8 cellular contexts compared by ENCODE assay signal in genomic region chr21:37365657-37366487, GRCh38. TPM values are rescaled to one million over a fixed set of nuclear protein-coding genes. Genes with fewer than 3 reads are reported as not detected.
DNase-seq lines count a peak whose midpoint lies in the region; ATAC-seq and TF ChIP-seq lines count a peak whose summit lies in the region.

No MANE protein-coding gene starts in this region.

- WGBS in gastroesophageal sphincter (ENCODE audit: low coverage in 1 of 2), 2 donors, result 0 to 1% methylated on average over 6 to 11 of the region's 102 CpGs
- 1 to 2% methylated on average over 8 to 14 of the region's 102 CpGs for WGBS in upper lobe of left lung, 2 donors

- TF ChIP-seq CTCF in gastroesophageal sphincter (IDR thresholded peaks at IDR 0.05), result peak in 1 of 4 experiments; percentile 22
- TF ChIP-seq CTCF in neutrophil (IDR thresholded peaks at IDR 0.05), result no peak
- peak in 1 of 6 experiments; percentile 11 for TF ChIP-seq CTCF in upper lobe of left lung (IDR thresholded peaks at IDR 0.05)

- no peaks in the 10 kb centered on the region for H3K9me3 ChIP-seq in gastroesophageal sphincter
- no peaks in the 10 kb centered on the region for H3K9me3 ChIP-seq in neutrophil
- no peaks in the 10 kb centered on the region for H3K9me3 ChIP-seq in upper lobe of left lung

- ATAC-seq in GM19351 (IDR thresholded peaks at IDR 0.05; ENCODE audit: unreplicated experiment), result peak; percentile 30
- peak; percentile 29 for ATAC-seq in HG03442 (IDR thresholded peaks at IDR 0.05; ENCODE audit: unreplicated experiment)
- peak; percentile 64 for ATAC-seq in gastroesophageal sphincter
- peak; percentile 60 to 66 for ATAC-seq in upper lobe of left lung (ENCODE audit: low FRiP score in 2 of 2)

- peak; percentile 68 to 81 for TF ChIP-seq POLR2A in gastroesophageal sphincter (IDR thresholded peaks at IDR 0.05)
- peak in 3 of 4 donors; percentile 53 to 85 (median 82) for TF ChIP-seq POLR2A in upper lobe of left lung (IDR thresholded peaks at IDR 0.05)

- H3K4me3 ChIP-seq in gastroesophageal sphincter (peak overlapping the region; percentile 87 to 92), neutrophil (ENCODE audit: low read depth in 1 of 2, low read length in 1 of 2) (peak overlapping the region; percentile 77 to 92), upper lobe of left lung (peak overlapping the region; percentile 59 to 90 (median 75))

- TF ChIP-seq EP300 in gastroesophageal sphincter (IDR thresholded peaks at IDR 0.05) (no peak), upper lobe of left lung (IDR thresholded peaks at IDR 0.05) (no peak)

- H3K4me1 ChIP-seq in gastroesophageal sphincter (peaks cover 3 to 36% (median 4%) of the 10 kb centered on the region in 3 donors), neutrophil (ENCODE audit: control insufficient read depth in 1 of 2, insufficient read depth in 1 of 2, low read depth in 1 of 2, low read length in 1 of 2) (peaks cover 39 to 41% of the 10 kb centered on the region in 2 experiments), upper lobe of left lung (peaks cover 23 to 34% (median 31%) of the 10 kb centered on the region in 4 donors)

- H3K27ac ChIP-seq in gastroesophageal sphincter, result peak overlapping the region; percentile 95 to 100 (median 100)
- peak overlapping the region; percentile 99 for H3K27ac ChIP-seq in neutrophil
- peak overlapping the region; percentile 99 to 100 (median 100) for H3K27ac ChIP-seq in upper lobe of left lung

- H3K27me3 ChIP-seq in gastroesophageal sphincter (no peaks in the 10 kb centered on the region), neutrophil (no peaks in the 10 kb centered on the region), upper lobe of left lung (no peaks in the 10 kb centered on the region)

- H3K36me3 ChIP-seq in gastroesophageal sphincter (no peaks in the 10 kb centered on the region), neutrophil (no peaks in the 10 kb centered on the region), upper lobe of left lung (no peaks in the 10 kb centered on the region)

- DNase-seq in CD1c-positive myeloid dendritic cell (ENCODE audit: extremely low spot score) (peak; percentile 70), RKO (ENCODE audit: low spot score) (peak; percentile 60), activated gamma-delta T cell treated with Interleukin-2 at 50 U/mL for 16 hours (peak; percentile 50), upper lobe of left lung (peak; percentile 59 to 95)

RNA-seq across cellular contexts. Expression of gene DYRK1A, which starts 0.7 kb away (rescaled TPM):
- total RNA-seq in gastroesophageal sphincter (100 to 1,000 TPM in 1 of 4 donors, 10 to 100 TPM in 3; 85.1 to 102 (median 94.0) TPM), upper lobe of left lung (100 to 1,000 TPM in 1 of 6 donors, 10 to 100 TPM in 5; 64.1 to 116 (median 83.2) TPM)

Comparison
In these comparisons a context has a peak if more than half of its experiments do, and no peak if none do; other contexts are left out.
1. Peak in every context shown above with its lines: DNase-seq, ATAC-seq, H3K4me3 ChIP-seq and H3K27ac ChIP-seq.